In the genomic region with DNA sequence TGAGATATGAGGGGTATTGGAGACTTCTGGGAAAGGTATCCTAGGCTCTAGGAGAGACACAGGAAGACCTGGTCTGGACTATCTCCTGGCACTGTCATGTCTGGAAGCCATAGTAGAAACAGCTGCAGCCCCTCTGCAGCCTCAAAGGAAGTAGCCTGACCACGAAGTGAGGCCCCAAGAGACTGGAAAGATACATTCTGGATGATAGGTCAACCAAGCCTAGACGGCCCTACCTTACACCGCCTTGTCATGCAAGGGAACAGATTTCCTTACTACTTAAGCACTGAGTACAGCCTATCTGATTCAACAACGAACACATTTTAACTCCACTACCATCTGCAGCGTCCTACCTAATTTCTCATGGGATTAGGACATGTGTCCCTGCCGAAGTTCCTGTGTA, we compare ENCODE assay signal across 1 cellular context.
TF ChIP-seq lines count a peak whose summit lies in the region.

No MANE protein-coding gene starts in this region.

TF ChIP-seq in IMR-90, 13 proteins besides CTCF, POLR2A, EP300 and RAD21:
- TF ChIP-seq RCOR1 (IDR thresholded peaks at IDR 0.05; ENCODE audit: insufficient replicate concordance, low read length) (no peak), CEBPB (IDR thresholded peaks at IDR 0.05; ENCODE audit: low read depth, low read length) (no peak), MXI1 (IDR thresholded peaks at IDR 0.05; ENCODE audit: borderline replicate concordance, low read depth, low read length) (no peak), RFX5 (IDR thresholded peaks at IDR 0.05; ENCODE audit: low read depth, low read length) (no peak), NFE2L2 (IDR thresholded peaks at IDR 0.05; ENCODE audit: low read depth, low read length) (no peak)
- TF ChIP-seq, protein P1, sequence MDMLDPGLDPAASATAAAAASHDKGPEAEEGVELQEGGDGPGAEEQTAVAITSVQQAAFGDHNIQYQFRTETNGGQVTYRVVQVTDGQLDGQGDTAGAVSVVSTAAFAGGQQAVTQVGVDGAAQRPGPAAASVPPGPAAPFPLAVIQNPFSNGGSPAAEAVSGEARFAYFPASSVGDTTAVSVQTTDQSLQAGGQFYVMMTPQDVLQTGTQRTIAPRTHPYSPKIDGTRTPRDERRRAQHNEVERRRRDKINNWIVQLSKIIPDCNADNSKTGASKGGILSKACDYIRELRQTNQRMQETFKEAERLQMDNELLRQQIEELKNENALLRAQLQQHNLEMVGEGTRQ (IDR thresholded peaks at IDR 0.05; ENCODE audit: low read depth, low read length) = no peak
